ENCODE assay signal across 10 cellular contexts in genomic region chr1:1550591-1551432, GRCh38. TPM values are rescaled to one million over a fixed set of nuclear protein-coding genes. Genes with fewer than 3 reads are reported as not detected.
A peak's percentile ranks its signal among the peaks of the same experiment; 100 is the strongest.
DNase-seq lines count a peak whose midpoint lies in the region; ATAC-seq and TF ChIP-seq lines count a peak whose summit lies in the region.
"Had no signal": no experiment of that assay in that cellular context is flagged by ENCODE, and none has a peak within 500 bp of the region (broad histone marks: within the 10 kb centered on the region; RNA-seq: fewer than 3 reads in every experiment).

No MANE protein-coding gene starts in this region.

- H4K20me1 ChIP-seq in DND-41 (ENCODE audit: insufficient read depth, low read length) (peaks cover 58% of the 10 kb centered on the region), neural progenitor cell (ENCODE audit: low read depth) (peaks cover 22% of the 10 kb centered on the region)

- H3K4me2 ChIP-seq in DND-41 (ENCODE audit: insufficient read depth, low read length) = no peak overlapping the region
- no peak overlapping the region for H3K4me2 ChIP-seq in neural progenitor cell

- H3K9me3 ChIP-seq in DND-41 (ENCODE audit: insufficient read depth, low read length, severe bottlenecking) (no peaks in the 10 kb centered on the region), endodermal cell (ENCODE audit: control insufficient read depth, low read length) (no peaks in the 10 kb centered on the region), neural progenitor cell (ENCODE audit: low read depth) (no peaks in the 10 kb centered on the region)

- no peaks in the 10 kb centered on the region for H3F3A ChIP-seq in neural progenitor cell (ENCODE audit: low read depth)

- DNase-seq in DND-41 (no peak), NCI-H1694 treated with DMSO at 0.1 percent for 48 hours (lab: John Stamatoyannopoulos, UW) (peak; percentile 11), endodermal cell (peak; percentile 77), neural progenitor cell (ENCODE audit: low spot score) (peak; percentile 28)
- DNase-seq in stimulated activated CD4-positive, alpha-beta T cell treated with anti-CD3 and anti-CD28 coated beads, Interleukin-4, amount 100 ng/mL, for 1 hour = no peak
- no peak for DNase-seq in activated CD4-positive, alpha-beta T cell treated with anti-CD3 and anti-CD28 coated beads, Interleukin-2, amount 50 U/mL, for 4 hours
- DNase-seq: kidney glomerular epithelial cell, NCI-H1105 treated with DMSO at 0.1 percent for 48 hours had no signal

- H3K27me3 ChIP-seq in DND-41 (ENCODE audit: insufficient read depth, low read length, poor library complexity) (no peaks in the 10 kb centered on the region), endodermal cell (ENCODE audit: control insufficient read depth, insufficient read depth, low read length, poor library complexity, severe bottlenecking) (no peaks in the 10 kb centered on the region), neural progenitor cell (no peaks in the 10 kb centered on the region)

- H3K9ac ChIP-seq in DND-41 (ENCODE audit: low read depth, low read length) (no peak overlapping the region), endodermal cell (ENCODE audit: extremely low read depth, low read length, poor library complexity, severe bottlenecking) (no peak overlapping the region), neural progenitor cell (no peak overlapping the region)

- no peak overlapping the region for H3K4me3 ChIP-seq in DND-41 (ENCODE audit: low read depth in 1 of 2, low read length in 2 of 2)
- H3K4me3 ChIP-seq in endodermal cell (ENCODE audit: low read length) = no peak overlapping the region
- H3K4me3 ChIP-seq in neural progenitor cell = no peak overlapping the region

- H3K4me3 Mint-ChIP-seq in endodermal cell = no peak overlapping the region
- H3K4me3 Mint-ChIP-seq in neural progenitor cell = no peak overlapping the region

- peaks cover 13% of the 10 kb centered on the region for H3K36me3 Mint-ChIP-seq in endodermal cell (ENCODE audit: low read depth)
- no peaks in the 10 kb centered on the region for H3K36me3 Mint-ChIP-seq in neural progenitor cell

- H3K36me3 ChIP-seq in DND-41 (ENCODE audit: insufficient read depth, low read length) = peaks cover 58% of the 10 kb centered on the region
- H3K36me3 ChIP-seq in endodermal cell (ENCODE audit: control insufficient read depth, insufficient read depth, low read length) = peaks cover 32% of the 10 kb centered on the region
- no peaks in the 10 kb centered on the region for H3K36me3 ChIP-seq in neural progenitor cell

- H3K27me3 Mint-ChIP-seq in endodermal cell (ENCODE audit: insufficient read depth) (no peaks in the 10 kb centered on the region), neural progenitor cell (ENCODE audit: insufficient read depth, low read depth) (peaks cover 7% of the 10 kb centered on the region)

- no peaks in the 10 kb centered on the region for H3K9me3 Mint-ChIP-seq in endodermal cell
- no peaks in the 10 kb centered on the region for H3K9me3 Mint-ChIP-seq in neural progenitor cell

- H3K27ac Mint-ChIP-seq in endodermal cell = no peak overlapping the region
- no peak overlapping the region for H3K27ac Mint-ChIP-seq in neural progenitor cell

- ATAC-seq in DND-41 (ENCODE audit: insufficient read depth, low read depth) (peak; percentile 48; the same call in 2 of the 3 replicates), HG03196 (IDR thresholded peaks at IDR 0.05; ENCODE audit: unreplicated experiment) (no peak), GM18858 (IDR thresholded peaks at IDR 0.05; ENCODE audit: unreplicated experiment) (no peak)

- H3K79me2 ChIP-seq in DND-41 (ENCODE audit: insufficient read depth, low read length) = peaks cover 52% of the 10 kb centered on the region
- peaks cover 30% of the 10 kb centered on the region for H3K79me2 ChIP-seq in neural progenitor cell (ENCODE audit: low read depth)

- no peaks in the 10 kb centered on the region for H3K4me1 Mint-ChIP-seq in endodermal cell
- peaks cover 11% of the 10 kb centered on the region for H3K4me1 Mint-ChIP-seq in neural progenitor cell

- 91 to 97% methylated on average over 6 to 15 of the region's 15 CpGs for WGBS in endodermal cell (ENCODE audit: insufficient coverage in 1 of 2, insufficient read length in 1 of 2), 2 experiments

- H3K27ac ChIP-seq in DND-41 (ENCODE audit: low read length) (no peak overlapping the region), endodermal cell (ENCODE audit: low read depth, low read length) (peak overlapping the region; percentile 24), neural progenitor cell (no peak overlapping the region)

- TF ChIP-seq CTCF in DND-41 (IDR thresholded peaks at IDR 0.05; ENCODE audit: borderline replicate concordance, extremely low read depth, low read length, poor library complexity, severe bottlenecking) = peak; percentile 35
- peak; percentile 72 for TF ChIP-seq CTCF in endodermal cell (conservative IDR thresholded peaks at IDR 0.05)
- peak; percentile 39 for TF ChIP-seq CTCF in neural progenitor cell (IDR thresholded peaks at IDR 0.05)

- H2AFZ ChIP-seq in DND-41 (ENCODE audit: low read depth, low read length) (no peak overlapping the region), neural progenitor cell (replicated peaks) (no peak overlapping the region)

- H3K4me1 ChIP-seq in DND-41 (ENCODE audit: insufficient read depth, low read length) (no peaks in the 10 kb centered on the region), endodermal cell (ENCODE audit: control insufficient read depth, insufficient read depth, low read length) (no peaks in the 10 kb centered on the region), neural progenitor cell (no peaks in the 10 kb centered on the region)

RNA-seq across cellular contexts. Expression of gene TMEM240, which starts 10.4 kb away (rescaled TPM):
- total RNA-seq in endodermal cell (1 to 10 TPM; 6.4 to 6.9 TPM), neural progenitor cell (ENCODE audit: low replicate concordance) (8.0 and 13.3 TPM in 2 replicates)
- 11.5 TPM for polyA plus RNA-seq in endodermal cell (2013, experiment 1 of 2)
- polyA plus RNA-seq in endodermal cell (2013, experiment 2 of 2) = 8.9 TPM

RNA-seq across cellular contexts. Expression of gene SSU72, which starts 23.9 kb away (rescaled TPM):
- total RNA-seq in endodermal cell (100 to 1,000 TPM; 133 to 138 TPM), neural progenitor cell (ENCODE audit: low replicate concordance) (82.5 and 94.1 TPM in 2 replicates)
- polyA plus RNA-seq in endodermal cell (2013, experiment 1 of 2) = 130 TPM
- 116 TPM for polyA plus RNA-seq in endodermal cell (2013, experiment 2 of 2)

RNA-seq across cellular contexts. Expression of gene ATAD3A, which starts 38.9 kb away (rescaled TPM):
- total RNA-seq in endodermal cell (10 to 100 TPM; 42.8 to 47.6 TPM), neural progenitor cell (ENCODE audit: low replicate concordance) (7.8 and 25.1 TPM in 2 replicates)
- polyA plus RNA-seq in endodermal cell (2013, experiment 1 of 2) = 31.3 TPM
- polyA plus RNA-seq in endodermal cell (2013, experiment 2 of 2) = 31.1 TPM

RNA-seq across cellular contexts. Expression of gene FNDC10, which starts 49.1 kb away (rescaled TPM):
- 10 to 100 TPM; 10.4 to 10.8 TPM for total RNA-seq in endodermal cell
- polyA plus RNA-seq in endodermal cell (2013, experiment 1 of 2) = 6.0 TPM
- polyA plus RNA-seq in endodermal cell (2013, experiment 2 of 2) = 5.7 TPM
- 2.5 and 7.8 TPM in 2 replicates for total RNA-seq in neural progenitor cell (ENCODE audit: low replicate concordance)

Comparison
In these comparisons a context has a peak if more than half of its experiments do, and no peak if none do; other contexts are left out.
1. DNase-seq: peak in NCI-H1694 treated with DMSO at 0.1 percent for 48 hours (single experiment), endodermal cell (single experiment) and neural progenitor cell (single experiment); none in DND-41 (single experiment), stimulated activated CD4-positive, alpha-beta T cell treated with anti-CD3 and anti-CD28 coated beads, Interleukin-4, amount 100 ng/mL, for 1 hour (single experiment) and activated CD4-positive, alpha-beta T cell treated with anti-CD3 and anti-CD28 coated beads, Interleukin-2, amount 50 U/mL, for 4 hours (0 of 2).
2. Peak in every context shown above with its lines, with median percentiles within 50 percentile points of each other: CTCF ChIP-seq.